In genomic region chr7:25083201-25083600, GRCh38 we compare ENCODE assay signal across 22 cellular contexts.
"Had no signal": no experiment of that assay in that cellular context is flagged by ENCODE, and none has a peak within 500 bp of the region (broad histone marks: within the 10 kb centered on the region; RNA-seq: fewer than 3 reads in every experiment).

No MANE protein-coding gene starts in this region.

- FAIRE-seq: astrocyte, small intestine, urothelium cell line had no signal

- H3K4me3 ChIP-seq: adrenal gland, breast epithelium, coronary artery, left lung, lung, transverse colon had no signal

- H3K4me3 Mint-ChIP-seq: activated CD8-positive, alpha-beta T cell treated with anti-CD3 and anti-CD28 coated beads, Interleukin-2, amount 10 ng/mL, durations not matched to agents 7 days and 5 days; activated naive CD8-positive, alpha-beta T cell; activated T-cell treated with anti-CD3 and anti-CD28 coated beads, Interleukin-2, amount 50 U/mL, for 24 hours; activated T-helper 17 cell treated with anti-CD3 and anti-CD28 coated beads, Interleukin-2, amount 50 U/mL, for 72 hours; naive thymus-derived CD4-positive, alpha-beta T cell; stimulated activated memory B cell treated with anti-CD40 and anti-IgM and Interleukin-4, amounts not matched to agents 10 μg/mL and 1 μg/mL and 100 μg/mL, for 72 hours had no signal

- DNase-seq: activated CD4-positive, alpha-beta T cell treated with anti-CD3 and anti-CD28 coated beads for 1 hour; activated CD4-positive, alpha-beta T cell treated with anti-CD3 and anti-CD28 coated beads, Interleukin-2, amount 50 U/mL, for 1 hour; activated CD8-positive, alpha-beta T cell treated with anti-CD3 and anti-CD28 coated beads, Interleukin-2, amount 10 ng/mL, durations not matched to agents 7 days and 5 days; activated T-cell treated with anti-CD3 and anti-CD28 coated beads, Interleukin-2, amount 50 U/mL, for 24 hours; adrenal gland; cerebellar nuclear complex; left lung; naive thymus-derived CD4-positive, alpha-beta T cell; small intestine; stimulated activated CD4-positive, alpha-beta T cell treated with anti-CD3 and anti-CD28 coated beads, Interleukin-2, amount 100 ng/mL, for 24 hours; transverse colon; WERI-Rb-1 had no signal

- H3K27ac ChIP-seq: adrenal gland, breast epithelium, coronary artery, epithelial cell of prostate, left lung, transverse colon, WERI-Rb-1 had no signal

- H3K27me3 Mint-ChIP-seq: stimulated activated memory B cell treated with anti-CD40 and anti-IgM and Interleukin-4, amounts not matched to agents 10 μg/mL and 1 μg/mL and 100 μg/mL, for 72 hours had no signal

- H3K9me3 Mint-ChIP-seq: activated T-cell treated with anti-CD3 and anti-CD28 coated beads, Interleukin-2, amount 50 U/mL, for 24 hours; activated T-helper 17 cell treated with anti-CD3 and anti-CD28 coated beads, Interleukin-2, amount 50 U/mL, for 72 hours; stimulated activated memory B cell treated with anti-CD40 and anti-IgM and Interleukin-4, amounts not matched to agents 10 μg/mL and 1 μg/mL and 100 μg/mL, for 72 hours had no signal

- H3K4me1 Mint-ChIP-seq: activated T-helper 17 cell treated with anti-CD3 and anti-CD28 coated beads, Interleukin-2, amount 50 U/mL, for 72 hours had no signal

- H3K27me3 ChIP-seq: breast epithelium, transverse colon had no signal

- H3K36me3 ChIP-seq: adrenal gland, breast epithelium, left lung, transverse colon, WERI-Rb-1 had no signal

- H3K36me3 Mint-ChIP-seq: activated naive CD8-positive, alpha-beta T cell; stimulated activated memory B cell treated with anti-CD40 and anti-IgM and Interleukin-4, amounts not matched to agents 10 μg/mL and 1 μg/mL and 100 μg/mL, for 72 hours had no signal

- H3K4me1 ChIP-seq: adrenal gland, breast epithelium, left lung, transverse colon had no signal

- ATAC-seq: activated CD8-positive, alpha-beta T cell treated with anti-CD3 and anti-CD28 coated beads, Interleukin-2, amount 10 ng/mL, durations not matched to agents 7 days and 5 days; activated T-helper 17 cell treated with anti-CD3 and anti-CD28 coated beads, Interleukin-2, amount 50 U/mL, for 72 hours; left lung; naive thymus-derived CD4-positive, alpha-beta T cell; sciatic nerve; stimulated activated memory B cell treated with anti-CD40 and anti-IgM and Interleukin-4, amounts not matched to agents 10 μg/mL and 1 μg/mL and 100 μg/mL, for 72 hours had no signal

- H3K27ac Mint-ChIP-seq: activated CD8-positive, alpha-beta T cell treated with anti-CD3 and anti-CD28 coated beads, Interleukin-2, amount 10 ng/mL, durations not matched to agents 7 days and 5 days; activated naive CD8-positive, alpha-beta T cell; activated T-cell treated with anti-CD3 and anti-CD28 coated beads, Interleukin-2, amount 50 U/mL, for 24 hours; activated T-helper 17 cell treated with anti-CD3 and anti-CD28 coated beads, Interleukin-2, amount 50 U/mL, for 72 hours; naive thymus-derived CD4-positive, alpha-beta T cell; stimulated activated memory B cell treated with anti-CD40 and anti-IgM and Interleukin-4, amounts not matched to agents 10 μg/mL and 1 μg/mL and 100 μg/mL, for 72 hours had no signal

- H3K9me3 ChIP-seq: adrenal gland, breast epithelium, left lung, transverse colon had no signal
